9 cellular contexts compared by ENCODE assay signal in the genomic region with DNA sequence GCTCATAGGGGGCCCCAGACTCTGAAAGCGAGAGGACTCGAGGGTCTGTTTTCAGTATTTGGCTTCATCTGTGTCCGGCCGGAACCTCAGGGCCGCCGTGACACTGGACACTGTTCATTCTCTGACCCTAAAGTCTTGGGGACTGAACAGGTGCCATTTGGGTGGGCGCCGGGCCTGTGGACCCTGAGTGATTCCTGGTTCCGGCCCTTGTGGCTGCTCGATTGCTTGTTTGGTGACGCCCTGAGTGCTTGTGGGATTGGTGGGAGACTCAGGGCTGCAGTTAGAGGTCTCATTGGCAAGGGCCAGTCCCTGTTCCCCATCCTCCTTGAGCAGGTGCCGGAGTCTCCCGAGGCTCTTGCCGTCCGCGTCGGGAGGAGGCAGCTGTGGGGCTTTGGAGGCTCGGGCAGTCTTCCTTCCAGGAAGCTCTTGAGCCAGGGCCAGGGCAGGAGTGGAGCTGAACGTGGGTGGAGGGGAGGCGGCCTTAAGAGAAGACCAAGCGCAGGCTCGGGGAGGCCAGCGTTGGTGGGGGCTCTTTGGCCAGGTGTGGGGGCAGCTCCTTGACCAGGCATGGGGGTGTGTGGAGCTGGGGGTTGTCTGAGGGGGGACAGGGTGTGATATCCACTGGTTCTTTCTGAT. TPM values are rescaled to one million over a fixed set of nuclear protein-coding genes. Genes with fewer than 3 reads are reported as not detected.
DNase-seq lines count a peak whose midpoint lies in the region; ATAC-seq and TF ChIP-seq lines count a peak whose summit lies in the region.
"Had no signal": no experiment of that assay in that cellular context is flagged by ENCODE, and none has a peak within 500 bp of the region (broad histone marks: within the 10 kb centered on the region; RNA-seq: fewer than 3 reads in every experiment).

No MANE protein-coding gene starts in this region.

- TF ChIP-seq CTCF in HFF-Myc (IDR thresholded peaks at IDR 0.05; ENCODE audit: low read depth, low read length, missing control alignments) (no peak), ascending aorta (IDR thresholded peaks at IDR 0.05) (no peak), spleen (IDR thresholded peaks at IDR 0.05 in 8 of 11, conservative IDR thresholded peaks at IDR 0.05 in 3 of 11) (no peak)

- 43 to 68% (median 61%) methylated on average over 19 to 23 of the region's 23 CpGs for WGBS in spleen, 5 donors

- H3K27me3 ChIP-seq in ascending aorta = no peaks in the 10 kb centered on the region
- no peaks in the 10 kb centered on the region for H3K27me3 ChIP-seq in iPS-15b (ENCODE audit: control insufficient read depth, insufficient read depth, low read length)
- H3K27me3 ChIP-seq in spleen (replicated peaks in 1 of 7) = no peaks in the 10 kb centered on the region

- DNase-seq in HFF-Myc (ENCODE audit: extremely low read depth, low read depth) (no peak), ascending aorta (ENCODE audit: low spot score in 2 of 2) (no peak), spleen (no peak), midbrain (lab: John Stamatoyannopoulos, UW) (no peak)
- DNase-seq in central memory CD4-positive, alpha-beta T cell = no peak

- peaks cover 40 to 44% of the 10 kb centered on the region in 2 donors for H3K36me3 ChIP-seq in ascending aorta
- peaks cover 71% of the 10 kb centered on the region for H3K36me3 ChIP-seq in iPS-15b (ENCODE audit: control insufficient read depth, insufficient read depth, low read length)
- peaks cover 9 to 79% (median 44%) of the 10 kb centered on the region in 6 donors for H3K36me3 ChIP-seq in spleen

- peak overlapping the region; percentile 79 for H3K4me3 ChIP-seq in HFF-Myc (replicated peaks; ENCODE audit: low read depth, low read length)
- peak overlapping the region; percentile 39 to 52 for H3K4me3 ChIP-seq in ascending aorta
- no peak overlapping the region for H3K4me3 ChIP-seq in iPS-15b (ENCODE audit: low read depth, low read length)
- H3K4me3 ChIP-seq in spleen = peak overlapping the region in 6 of 8 donors; percentile 4 to 99 (median 22)

- no peaks in the 10 kb centered on the region for H3K9me3 ChIP-seq in ascending aorta
- no peaks in the 10 kb centered on the region for H3K9me3 ChIP-seq in iPS-15b (ENCODE audit: control insufficient read depth, insufficient read depth, low read length)
- no peaks in the 10 kb centered on the region for H3K9me3 ChIP-seq in spleen

- TF ChIP-seq POLR2A in spleen (IDR thresholded peaks at IDR 0.05) = no peak

- no peak for ATAC-seq in HG03045 (IDR thresholded peaks at IDR 0.05; ENCODE audit: unreplicated experiment)
- ATAC-seq in HG03439 (IDR thresholded peaks at IDR 0.05; ENCODE audit: unreplicated experiment) = no peak

- H3K9ac ChIP-seq in iPS-15b (ENCODE audit: low read depth, low read length) = peak overlapping the region; percentile 60

- intact Hi-C loops in ascending aorta (cut with DNase I) = no loop called here
- intact Hi-C loops in spleen (cut with DNase I; ENCODE audit: low total_unique reads) = no loop called here

- H3K27ac ChIP-seq in ascending aorta = peak overlapping the region; percentile 21 to 32
- H3K27ac ChIP-seq in spleen = peak overlapping the region in 7 of 8 donors; percentile 38 to 100 (median 64)

- H3K4me1 ChIP-seq in ascending aorta (peaks cover 34 to 47% of the 10 kb centered on the region in 2 donors), iPS-15b (ENCODE audit: control insufficient read depth, insufficient read depth, low read length) (peaks cover 14% of the 10 kb centered on the region), spleen (peaks cover 49 to 90% (median 75%) of the 10 kb centered on the region in 6 donors)

RNA-seq across cellular contexts. Expression of a gene that starts 4.7 kb away (rescaled TPM):
- 210 TPM for total RNA-seq in ascending aorta
- 100 to 1,000 TPM; 147 to 305 (median 247) TPM for total RNA-seq in spleen
- 100 to 1,000 TPM in 1 of 3 donors, 10 to 100 TPM in 2; 89.9 to 130 (median 98.6) TPM for polyA plus RNA-seq in spleen

RNA-seq across cellular contexts. Expression of a gene that starts 19.8 kb away (rescaled TPM):
- not detected for total RNA-seq in ascending aorta
- total RNA-seq in spleen = under 1 TPM in 5 of 7 donors, not detected in 2; 0.27 to 0.79 (median 0.43) TPM
- polyA plus RNA-seq in spleen = under 1 TPM in 1 of 3 donors, not detected in 2; 0.03 TPM

RNA-seq across cellular contexts. Expression of a gene that starts 25.7 kb away (rescaled TPM):
- total RNA-seq in ascending aorta (not detected), spleen (10 to 100 TPM in 3 of 7 donors, 1 to 10 TPM in 4; 3.1 to 69.7 (median 9.6) TPM)
- 1 to 10 TPM; 1.7 to 7.6 (median 4.2) TPM for polyA plus RNA-seq in spleen
- total RNA-seq: dermis microvascular lymphatic vessel endothelial cell had no signal

RNA-seq across cellular contexts. Expression of a gene that starts 38.8 kb away (rescaled TPM):
- total RNA-seq in ascending aorta (not detected), spleen (100 to 1,000 TPM in 1 of 7 donors, 10 to 100 TPM in 3, 1 to 10 TPM in 3; 2.8 to 168 (median 11.7) TPM)
- 1 to 10 TPM in 2 of 3 donors, under 1 TPM in 1; 0.89 to 3.3 (median 1.3) TPM for polyA plus RNA-seq in spleen
- total RNA-seq: dermis microvascular lymphatic vessel endothelial cell had no signal

RNA-seq across cellular contexts. Expression of a gene that starts 50.1 kb away (rescaled TPM):
- total RNA-seq in ascending aorta (not detected), spleen (100 to 1,000 TPM in 1 of 7 donors, 10 to 100 TPM in 4, 1 to 10 TPM in 2; 3.9 to 137 (median 17.0) TPM)
- polyA plus RNA-seq in spleen = 1 to 10 TPM; 2.8 to 6.7 (median 5.4) TPM
- total RNA-seq: dermis microvascular lymphatic vessel endothelial cell had no signal
